21 cellular contexts compared by ENCODE assay signal in the genomic region with DNA sequence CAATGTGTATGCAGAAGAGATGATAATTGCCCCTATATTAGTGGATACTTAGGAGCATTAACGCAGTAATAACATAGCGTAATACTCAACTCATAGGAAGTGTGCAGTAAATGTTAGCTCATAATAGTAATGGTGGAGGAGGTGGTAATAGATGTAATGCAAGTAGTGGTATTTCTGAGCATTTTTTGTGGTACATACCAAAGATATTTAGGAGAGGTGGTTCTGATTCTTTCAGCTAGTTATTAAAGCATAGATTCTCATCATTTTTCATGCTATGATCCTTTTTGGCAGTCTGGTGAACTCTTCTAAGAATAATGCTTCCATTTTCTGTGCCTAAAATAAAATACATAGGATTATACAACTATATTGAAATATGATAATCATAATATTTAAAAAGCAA.
DNase-seq lines count a peak whose midpoint lies in the region; ATAC-seq, FAIRE-seq and TF ChIP-seq lines count a peak whose summit lies in the region.
"Had no signal": no experiment of that assay in that cellular context is flagged by ENCODE, and none has a peak within 500 bp of the region (broad histone marks: within the 10 kb centered on the region; RNA-seq: fewer than 3 reads in every experiment).

No MANE protein-coding gene starts in this region.

- H3K4ac ChIP-seq in H1 (replicated peaks; ENCODE audit: insufficient read length, low read depth, low read length) = no peak overlapping the region

- TF ChIP-seq CTCF in SK-N-SH (IDR thresholded peaks at IDR 0.05) (no peak), H1 (IDR thresholded peaks at IDR 0.05; ENCODE audit: control extremely low read depth in 1 of 3, insufficient read depth in 1 of 3, low read depth in 1 of 3, low read length in 3 of 3) (no peak), thoracic aorta (IDR thresholded peaks at IDR 0.05) (no peak)

- no peaks in the 10 kb centered on the region for H3K23me2 ChIP-seq in H1 (ENCODE audit: low read depth, low read length)

- H3K4me1 ChIP-seq in SK-N-SH (ENCODE audit: control insufficient read depth in 1 of 2, insufficient read depth in 2 of 2, low read depth in 1 of 2, low read length in 1 of 2) (peaks cover 0 to 5% of the 10 kb centered on the region in 2 experiments; a peak in 1 of 4 replicates), adipocyte (ENCODE audit: control insufficient read depth, insufficient read depth, low read length) (peaks cover 32% of the 10 kb centered on the region), H1 (replicated peaks in 1 of 4; ENCODE audit: control insufficient read depth in 3 of 4, insufficient read depth in 4 of 4, low read length in 3 of 4) (no peaks in the 10 kb centered on the region), thoracic aorta (ENCODE audit: control insufficient read depth in 1 of 2, low read depth in 2 of 2) (peaks cover 22 to 50% of the 10 kb centered on the region in 2 donors)
- H3K4me1 ChIP-seq: SJCRH30 had no signal

- no peak for TF ChIP-seq RAD21 in SK-N-SH (IDR thresholded peaks at IDR 0.05; ENCODE audit: low read length)
- TF ChIP-seq RAD21 in H1 (IDR thresholded peaks at IDR 0.05 in 1 of 2, conservative IDR thresholded peaks at IDR 0.05 in 1 of 2; ENCODE audit: low read depth in 2 of 2, low read length in 2 of 2) = no peak

- peaks cover 13% of the 10 kb centered on the region for H3F3A ChIP-seq in SK-N-SH (replicated peaks; ENCODE audit: insufficient read depth)

- H2BK15ac ChIP-seq in H1 (ENCODE audit: low read length) = no peak overlapping the region

- DNase-seq in SK-N-SH (no peak), adipocyte (ENCODE audit: low read depth) (peak; percentile 45), H1 (ENCODE audit: low read depth in 1 of 2, low spot score in 2 of 2) (no peak), thoracic aorta (ENCODE audit: low spot score) (no peak), H7 (no peak), NCI-H2196 treated with DMSO at 0.1 percent for 48 hours (lab: John Stamatoyannopoulos, UW; ENCODE audit: unreplicated experiment) (no peak)
- DNase-seq: CD4-positive, CD25-positive, alpha-beta regulatory T cell; DMS79 treated with DMSO at 0.1 percent for 48 hours; HCEC 1CT; Karpas-422; MV-4-11; NCI-H1105 treated with DMSO at 0.1 percent for 48 hours; NCI-H2029 treated with DMSO at 0.1 percent for 48 hours; NCI-H2171 treated with DMSO at 0.1 percent for 48 hours; NCI-H446; NCI-H526 treated with DMSO at 0.1 percent for 48 hours; OCI-M1; SJCRH30 had no signal

- no peak overlapping the region for H3K4me3 ChIP-seq in SK-N-SH (ENCODE audit: low read depth in 2 of 2, low read length in 1 of 2)
- no peak overlapping the region for H3K4me3 ChIP-seq in adipocyte (ENCODE audit: low read length)
- no peak overlapping the region for H3K4me3 ChIP-seq in H1 (ENCODE audit: extremely low read depth in 1 of 4, insufficient read depth in 2 of 4, low read depth in 3 of 4, low read length in 4 of 4)
- H3K4me3 ChIP-seq in thoracic aorta = no peak overlapping the region
- H3K4me3 ChIP-seq in H7 (ENCODE audit: insufficient read depth, low read depth, low read length) = no peak overlapping the region
- H3K4me3 ChIP-seq: SJCRH30 had no signal

- WGBS in SK-N-SH (ENCODE audit: low lambda C conversion rate) = 98% methylated on average over 2 of the region's 2 CpGs
- WGBS in H1 (ENCODE audit: extremely low coverage in 1 of 2, insufficient coverage in 1 of 2, insufficient read length in 1 of 2, insufficient replicate concordance in 2 of 2, low coverage in 1 of 2, low lambda C conversion rate in 2 of 2, missing lambda C conversion rate in 1 of 2), 2 experiments = 91% methylated on average over 2 of the region's 2 CpGs; no CpG with 5 or more reads in 1 of the 2 experiments

- H3K23ac ChIP-seq in H1 (ENCODE audit: insufficient read length) = no peak overlapping the region

- ATAC-seq in SK-N-SH treated with all-trans-retinoic acid at 6 μM for 48 hours = peak; percentile 38; the same call in 1 of the 3 replicates
- no peak for ATAC-seq in thoracic aorta (ENCODE audit: insufficient number of reproducible peaks, low FRiP score, low read depth)
- ATAC-seq in HG03469 (IDR thresholded peaks at IDR 0.05; ENCODE audit: unreplicated experiment) = no peak

- no peak overlapping the region for H2BK5ac ChIP-seq in H1 (ENCODE audit: low read depth, low read length)

- H2BK120ac ChIP-seq in H1 (replicated peaks; ENCODE audit: low read depth, low read length) = no peak overlapping the region

- no peak overlapping the region for H4K5ac ChIP-seq in H1 (ENCODE audit: insufficient read length, low read depth, low read length)

- no peak overlapping the region for H2BK12ac ChIP-seq in H1 (ENCODE audit: low read depth, low read length)

- no peak overlapping the region for H3K18ac ChIP-seq in H1 (ENCODE audit: extremely low read depth, low read length)

- H2BK20ac ChIP-seq in H1 (ENCODE audit: low read length) = no peak overlapping the region

- H4K8ac ChIP-seq in H1 (ENCODE audit: extremely low read depth, insufficient read depth, low read length) = no peak overlapping the region

- H3K79me2 ChIP-seq in SK-N-SH (ENCODE audit: insufficient read depth) (no peaks in the 10 kb centered on the region), H1 (ENCODE audit: control insufficient read depth in 1 of 2, insufficient read depth in 2 of 2, low read length in 2 of 2) (no peaks in the 10 kb centered on the region)

- TF ChIP-seq EP300 in SK-N-SH (IDR thresholded peaks at IDR 0.05; ENCODE audit: borderline replicate concordance in 1 of 2, low read depth in 1 of 2, low read length in 1 of 2) = no peak
- TF ChIP-seq EP300 in H1 (IDR thresholded peaks at IDR 0.05; ENCODE audit: borderline replicate concordance in 1 of 2, low read depth in 2 of 2, low read length in 2 of 2) = no peak

- no peak overlapping the region for H3K9ac ChIP-seq in SK-N-SH
- no peak overlapping the region for H3K9ac ChIP-seq in adipocyte (ENCODE audit: low read length)
- H3K9ac ChIP-seq in H1 (replicated peaks in 1 of 4; ENCODE audit: extremely low read depth in 1 of 4, low read depth in 3 of 4, low read length in 3 of 4) = no peak overlapping the region

- H4K91ac ChIP-seq in H1 (replicated peaks; ENCODE audit: insufficient read length, low read length) = no peak overlapping the region

- no peak overlapping the region for H3K14ac ChIP-seq in H1 (ENCODE audit: insufficient read length)

- no peak overlapping the region for H2AK5ac ChIP-seq in H1 (ENCODE audit: low read depth, low read length)

- H3K27ac ChIP-seq in SK-N-SH (ENCODE audit: low read depth in 2 of 2, low read length in 1 of 2) = no peak overlapping the region; a peak in 1 of 4 replicates
- no peak overlapping the region for H3K27ac ChIP-seq in H1 (ENCODE audit: low read depth, low read length)
- peak overlapping the region; percentile 11 to 60 for H3K27ac ChIP-seq in thoracic aorta
- H3K27ac ChIP-seq: SJCRH30 had no signal

- H3K27me3 ChIP-seq in SK-N-SH (ENCODE audit: insufficient read depth) (no peaks in the 10 kb centered on the region), adipocyte (replicated peaks; ENCODE audit: control insufficient read depth, insufficient read depth, low read length) (no peaks in the 10 kb centered on the region), H1 (replicated peaks in 1 of 4; ENCODE audit: control insufficient read depth in 3 of 4, extremely low read depth in 1 of 4, insufficient read depth in 3 of 4, low read length in 3 of 4) (no peaks in the 10 kb centered on the region), thoracic aorta (replicated peaks; ENCODE audit: insufficient read depth) (no peaks in the 10 kb centered on the region), H7 (ENCODE audit: control insufficient read depth, insufficient read depth, low read length) (no peaks in the 10 kb centered on the region)
- H3K27me3 ChIP-seq: SJCRH30 had no signal

- no peak overlapping the region for H3K4me2 ChIP-seq in SK-N-SH
- H3K4me2 ChIP-seq in H1 (ENCODE audit: insufficient read depth in 1 of 2, low read depth in 2 of 2, low read length in 2 of 2) = no peak overlapping the region

- H3K9me2 ChIP-seq in SK-N-SH = no peaks in the 10 kb centered on the region

- CTCF ChIA-PET in SK-N-SH (lab: Yijun Ruan, JAX) = interaction anchor here (0.5 to 1.5 kb wide), 3 partner anchors 9 to 334 kb away, joined by 3 to 4 read pairs (median 3); no protein-coding TSS in a partner anchor
- CTCF ChIA-PET in H1 (lab: Charles Lee; ENCODE audit: partially characterized antibody) = interaction anchor here (0.6 to 1.5 kb wide), 7 partner anchors 10 to 314 kb away, joined by 3 to 4 read pairs (median 3); no protein-coding TSS in a partner anchor

- no peaks in the 10 kb centered on the region for H3K79me1 ChIP-seq in H1 (ENCODE audit: low read depth, low read length)

- H4K20me1 ChIP-seq in SK-N-SH (ENCODE audit: insufficient read depth) (no peaks in the 10 kb centered on the region), H1 (replicated peaks in 1 of 2; ENCODE audit: control insufficient read depth in 1 of 2, insufficient read depth in 2 of 2, low read length in 2 of 2) (no peaks in the 10 kb centered on the region)

- no peak for TF ChIP-seq POLR2A in H1 (IDR thresholded peaks at IDR 0.05; ENCODE audit: control extremely low read depth in 1 of 2, low read depth in 2 of 2, low read length in 2 of 2)

- FAIRE-seq in H1 (lab: Jason Lieb, UNC) = no peak
- FAIRE-seq: RCC 7860 had no signal

- H3K36me3 ChIP-seq in SK-N-SH (replicated peaks in 1 of 2; ENCODE audit: control insufficient read depth in 1 of 2, insufficient read depth in 2 of 2, low read length in 1 of 2) (no peaks in the 10 kb centered on the region), adipocyte (ENCODE audit: control insufficient read depth, insufficient read depth, low read length, severe bottlenecking) (no peaks in the 10 kb centered on the region), H1 (ENCODE audit: control insufficient read depth in 2 of 4, insufficient read depth in 4 of 4, low read length in 3 of 4) (no peaks in the 10 kb centered on the region), thoracic aorta (no peaks in the 10 kb centered on the region), H7 (replicated peaks; ENCODE audit: control insufficient read depth, insufficient read depth, low read length) (no peaks in the 10 kb centered on the region)
- H3K36me3 ChIP-seq: SJCRH30 had no signal

- POLR2A ChIA-PET in SK-N-SH (lab: Yijun Ruan, JAX) = no interaction called here
- POLR2A ChIA-PET in H1 (lab: Charles Lee; ENCODE audit: partially characterized antibody) = no interaction called here

- H3K56ac ChIP-seq in H1 (replicated peaks; ENCODE audit: insufficient read length, low read depth, low read length) = no peak overlapping the region

- H2AFZ ChIP-seq in SK-N-SH (ENCODE audit: low read depth) (no peak overlapping the region), H1 (ENCODE audit: low read length) (peak overlapping the region; percentile 59; the same call in 1 of the 2 replicates)

- no peaks in the 10 kb centered on the region for H3K9me3 ChIP-seq in SK-N-SH
- H3K9me3 ChIP-seq in adipocyte (ENCODE audit: control insufficient read depth, low read length) = no peaks in the 10 kb centered on the region
- H3K9me3 ChIP-seq in H1 (ENCODE audit: insufficient read depth in 2 of 2, low read depth in 1 of 2, low read length in 1 of 2) = no peaks in the 10 kb centered on the region
- H3K9me3 ChIP-seq in thoracic aorta = no peaks in the 10 kb centered on the region
- H3K9me3 ChIP-seq: SJCRH30 had no signal

TF ChIP-seq in SK-N-SH, 30 proteins besides CTCF, POLR2A, EP300 and RAD21 (continues in another document):
- TF ChIP-seq TEAD4 (IDR thresholded peaks at IDR 0.05; ENCODE audit: borderline replicate concordance, insufficient read depth) = no peak

TF ChIP-seq in H1, 55 proteins besides CTCF, POLR2A, EP300 and RAD21 (continues in another document):
- no peak for TF ChIP-seq SUZ12 (IDR thresholded peaks at IDR 0.05; ENCODE audit: low read length)

Comparison
In these comparisons a context has a peak if more than half of its experiments do, and no peak if none do; other contexts are left out.
1. H3K27ac ChIP-seq: peak in thoracic aorta (2 of 2); none in SK-N-SH (0 of 2) and H1 (single experiment).